In the genomic region with DNA sequence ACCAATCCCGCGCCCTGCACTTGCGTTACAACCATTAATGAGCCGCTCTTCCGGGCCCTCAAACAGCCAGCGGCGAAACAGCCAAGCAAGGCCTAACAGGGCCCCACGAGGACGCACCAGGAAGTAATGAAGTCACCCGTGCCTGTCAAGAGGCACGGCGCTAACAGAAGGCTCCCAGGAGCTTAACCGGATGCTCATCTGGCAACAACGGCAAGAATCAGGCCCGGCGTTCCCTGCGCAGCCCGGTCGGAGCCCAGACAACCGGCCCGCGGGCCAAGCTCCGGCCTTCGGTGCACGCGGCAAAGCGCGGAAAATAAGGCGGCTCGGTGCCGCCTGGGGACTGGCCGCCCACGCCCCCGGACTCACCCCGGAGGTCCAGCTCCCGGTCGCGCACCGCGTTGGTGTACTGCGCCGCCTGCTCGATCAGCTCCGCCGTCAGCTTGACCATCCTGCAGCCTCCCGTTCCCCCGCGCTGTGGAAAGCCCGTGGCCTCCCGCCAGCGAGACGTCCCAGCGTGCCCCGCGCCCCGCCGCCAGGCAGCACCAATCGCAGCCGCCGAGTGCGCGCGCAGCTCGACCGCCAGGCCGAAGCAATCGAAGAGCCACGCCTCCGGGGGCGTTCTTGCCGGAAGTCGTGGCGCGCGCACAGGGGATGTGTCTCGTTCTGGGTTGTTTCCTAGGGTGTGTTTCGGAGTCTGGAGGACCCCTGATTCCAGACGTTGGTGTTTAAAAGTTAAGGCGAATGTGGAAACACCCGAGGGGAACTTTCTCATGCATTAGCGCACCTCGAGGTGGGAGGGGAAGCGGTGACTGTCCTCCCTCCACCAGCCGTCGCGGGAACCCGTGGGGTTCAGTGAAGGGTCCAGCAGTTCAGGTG, we compare ENCODE assay signal across 8 cellular contexts. TPM values are rescaled to one million over a fixed set of nuclear protein-coding genes. Genes with fewer than 3 reads are reported as not detected.
DNase-seq lines count a peak whose midpoint lies in the region; ATAC-seq, FAIRE-seq and TF ChIP-seq lines count a peak whose summit lies in the region.

A gene (minus strand): TSS at position 518 of the 876 bp plus-strand sequence. CDS start 70 bp downstream, at position 448.

- BruUV-seq in endothelial cell of umbilical vein (replicated peaks; lab: Mats Ljungman, UMichigan), result no TSS peak

- H3K4me3 ChIP-seq in OCI-LY3 (ENCODE audit: low read length) (peak within 1 kb of the TSS; percentile 98), endothelial cell of umbilical vein (replicated peaks in 1 of 3; ENCODE audit: insufficient read depth in 1 of 3, low read depth in 1 of 3, low read length in 3 of 3) (peak within 1 kb of the TSS; percentile 77 to 94 (median 80))

- H3K27ac ChIP-seq in OCI-LY3 (ENCODE audit: low read length) (peak within 1 kb of the TSS; percentile 84), endothelial cell of umbilical vein (ENCODE audit: insufficient read depth, low read depth, low read length) (peak within 1 kb of the TSS; percentile 70)

- peak; percentile 53 for TF ChIP-seq POLR2A in endothelial cell of umbilical vein (IDR thresholded peaks at IDR 0.05; ENCODE audit: low read depth, low read length)

- H3K79me2 ChIP-seq in OCI-LY3 (ENCODE audit: low read length) (peaks cover 51% of the 10 kb centered on the region), endothelial cell of umbilical vein (ENCODE audit: control insufficient read depth, insufficient read depth, low read length) (peaks cover 48% of the 10 kb centered on the region)

- no peak for TF ChIP-seq CTCF in D721Med (IDR thresholded peaks at IDR 0.05; ENCODE audit: insufficient read depth, missing control alignments)
- TF ChIP-seq CTCF in OCI-LY3 (IDR thresholded peaks at IDR 0.05; ENCODE audit: low read depth, low read length), result no peak
- TF ChIP-seq CTCF in endothelial cell of umbilical vein (IDR thresholded peaks at IDR 0.05; ENCODE audit: extremely low read depth in 1 of 2, insufficient read depth in 1 of 2, low read depth in 1 of 2, low read length in 2 of 2), result no peak

- dilution Hi-C loops in endothelial cell of umbilical vein (cut with MboI; ENCODE audit: extremely low pct_ligation_motif_present, low sequenced_read_pairs), result no loop called here

- peaks cover 18% of the 10 kb centered on the region for H3K4me1 ChIP-seq in OCI-LY3 (ENCODE audit: low read length)
- H3K4me1 ChIP-seq in endothelial cell of umbilical vein (ENCODE audit: control insufficient read depth, extremely low read depth, insufficient read depth, low read length), result peaks cover 14% of the 10 kb centered on the region

- no peak for FAIRE-seq in D721Med (lab: Jason Lieb, UNC)
- FAIRE-seq in endothelial cell of umbilical vein (lab: Jason Lieb, UNC), result peak; percentile 75

- H3K9ac ChIP-seq in OCI-LY3 (ENCODE audit: low read length), result peak within 1 kb of the TSS; percentile 97
- peak within 1 kb of the TSS; percentile 95 for H3K9ac ChIP-seq in endothelial cell of umbilical vein (replicated peaks; ENCODE audit: extremely low read depth, insufficient read depth, low read length)

- ATAC-seq in GM21526 (IDR thresholded peaks at IDR 0.05; ENCODE audit: low FRiP score, unreplicated experiment), result peak; percentile 71

- H3K9me3 ChIP-seq in OCI-LY3 (ENCODE audit: insufficient read depth, low read length), result no peaks in the 10 kb centered on the region
- H3K9me3 ChIP-seq in endothelial cell of umbilical vein (replicated peaks; ENCODE audit: control insufficient read depth, insufficient read depth, low read length), result no peaks in the 10 kb centered on the region

- no peaks in the 10 kb centered on the region for H3K9me1 ChIP-seq in endothelial cell of umbilical vein (replicated peaks; ENCODE audit: control insufficient read depth, extremely low read depth, insufficient read depth, low read length)

- peak within 1 kb of the TSS; percentile 87 for H3K4me2 ChIP-seq in OCI-LY3 (ENCODE audit: low read length)
- peak within 1 kb of the TSS; percentile 58 for H3K4me2 ChIP-seq in endothelial cell of umbilical vein (ENCODE audit: insufficient read depth, low read length)

- CTCF ChIA-PET in endothelial cell of umbilical vein (lab: Charles Lee), result interaction anchor here (0.6 to 3.2 kb wide), 5 partner anchors 10 to 357 kb away, joined by 3 to 21 read pairs (median 3); a partner anchor contains a TSS

- POLR2A ChIA-PET in endothelial cell of umbilical vein (lab: Charles Lee), result no interaction called here

- intact Hi-C loops in endothelial cell of umbilical vein (cut with micrococcal nuclease), result loop anchor here (1.0 to 2.0 kb wide), 5 partner anchors 18 to 429 kb away; a partner anchor contains a TSS

- H4K20me1 ChIP-seq in OCI-LY3 (ENCODE audit: insufficient read depth, low read length) (peaks cover 37% of the 10 kb centered on the region), endothelial cell of umbilical vein (replicated peaks; ENCODE audit: control insufficient read depth, extremely low read depth, insufficient read depth, low read length) (no peaks in the 10 kb centered on the region)

- H3K36me3 ChIP-seq in OCI-LY3 (replicated peaks; ENCODE audit: low read depth, low read length), result peaks cover 24% of the 10 kb centered on the region
- peaks cover 0 to 5% of the 10 kb centered on the region in 2 experiments for H3K36me3 ChIP-seq in endothelial cell of umbilical vein (ENCODE audit: control insufficient read depth in 2 of 2, extremely low read depth in 1 of 2, insufficient read depth in 2 of 2, low read length in 2 of 2)

- H2AFZ ChIP-seq in OCI-LY3 (ENCODE audit: low read depth, low read length) (peak within 1 kb of the TSS; percentile 71), endothelial cell of umbilical vein (ENCODE audit: low read depth, low read length) (peak within 1 kb of the TSS; percentile 72)

- no peaks in the 10 kb centered on the region for H3K27me3 ChIP-seq in OCI-LY3 (ENCODE audit: low read depth, low read length)
- no peaks in the 10 kb centered on the region for H3K27me3 ChIP-seq in endothelial cell of umbilical vein (ENCODE audit: control insufficient read depth in 2 of 2, insufficient read depth in 2 of 2, low read length in 2 of 2)

- DNase-seq in D721Med (ENCODE audit: insufficient read length, low spot score) (peak; percentile 84), HuH-7.5 (ENCODE audit: low spot score) (peak; percentile 93), endothelial cell of umbilical vein (ENCODE audit: low read depth, low spot score) (peak; percentile 95), middle frontal gyrus (ENCODE audit: extremely low spot score, low spot score) (peak; percentile 89)
- DNase-seq in activated CD8-positive, alpha-beta memory T cell treated with anti-CD3 and anti-CD28 coated beads, Interleukin-2, amount 50 U/mL, for 48 hours, result peak; percentile 100
- peak; percentile 95 to 97 for DNase-seq in stimulated activated CD8-positive, alpha-beta memory T cell treated with anti-CD3 and anti-CD28 coated beads, Interleukin-2, amount 100 ng/mL, for 1 hour (ENCODE audit: low read depth in 2 of 2)

TF ChIP-seq in endothelial cell of umbilical vein, 7 proteins besides CTCF, POLR2A, EP300 and RAD21:
- TF ChIP-seq MYC (IDR thresholded peaks at IDR 0.05; ENCODE audit: low read depth, low read length) (peak; percentile 65), FOS (IDR thresholded peaks at IDR 0.05; ENCODE audit: borderline replicate concordance, insufficient read depth, low read length) (no peak), GATA2 (IDR thresholded peaks at IDR 0.05; ENCODE audit: insufficient read depth, insufficient read length, low read depth, low read length) (no peak), POLR2AphosphoS5 (IDR thresholded peaks at IDR 0.05; ENCODE audit: insufficient read depth, low read depth, low read length) (peak; percentile 78)
- TF ChIP-seq, protein P1, sequence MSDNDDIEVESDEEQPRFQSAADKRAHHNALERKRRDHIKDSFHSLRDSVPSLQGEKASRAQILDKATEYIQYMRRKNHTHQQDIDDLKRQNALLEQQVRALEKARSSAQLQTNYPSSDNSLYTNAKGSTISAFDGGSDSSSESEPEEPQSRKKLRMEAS (IDR thresholded peaks at IDR 0.05; ENCODE audit: insufficient read depth, insufficient read length), result peak; percentile 82

RNA-seq across cellular contexts. Expression of the gene that starts here (rescaled TPM):
- 80.8 and 82.7 TPM in 2 replicates for total RNA-seq in endothelial cell of umbilical vein
- polyA plus RNA-seq in endothelial cell of umbilical vein, result 33.9 and 68.5 TPM in 2 replicates
- 67.6 and 98.6 TPM in 2 replicates for polyA plus RNA-seq in endothelial cell of umbilical vein (2011; cell fraction: cytosol; rRNA removed)
- 118 and 166 TPM in 2 replicates for polyA plus RNA-seq in endothelial cell of umbilical vein (2011; cell fraction: nucleus; rRNA removed)
- 49.0 and 84.6 TPM in 2 replicates for polyA plus RNA-seq in endothelial cell of umbilical vein (2012)
- 16.2 and 17.0 TPM in 2 replicates for polyA minus RNA-seq in endothelial cell of umbilical vein
- polyA minus RNA-seq in endothelial cell of umbilical vein (2011; cell fraction: cytosol; rRNA and poly(A)+ RNA removed), result 50.5 TPM
- 33.4 and 50.5 TPM in 2 replicates for polyA minus RNA-seq in endothelial cell of umbilical vein (2011; cell fraction: nucleus; rRNA and poly(A)+ RNA removed)

Comparison
In these comparisons a context has a peak if more than half of its experiments do, and no peak if none do; other contexts are left out.
1. Peak in every context shown above with its lines: DNase-seq, ATAC-seq, H3K4me3 ChIP-seq and H3K27ac ChIP-seq.